14 cellular contexts compared by ENCODE assay signal in genomic region chr2:163753721-163754120, GRCh38. TPM values are rescaled to one million over a fixed set of nuclear protein-coding genes. Genes with fewer than 3 reads are reported as not detected.
DNase-seq lines count a peak whose midpoint lies in the region; ATAC-seq and TF ChIP-seq lines count a peak whose summit lies in the region.
"Had no signal": no experiment of that assay in that cellular context is flagged by ENCODE, and none has a peak within 500 bp of the region (broad histone marks: within the 10 kb centered on the region; RNA-seq: fewer than 3 reads in every experiment).

No MANE protein-coding gene starts in this region.

- no peaks in the 10 kb centered on the region for H3K79me2 ChIP-seq in GM23248 (ENCODE audit: insufficient read depth)

- H3K36me3 Mint-ChIP-seq in osteocyte (ENCODE audit: unreplicated experiment) = no peaks in the 10 kb centered on the region
- H3K36me3 Mint-ChIP-seq in activated T-cell treated with anti-CD3 and anti-CD28 coated beads, Interleukin-2, amount 50 U/mL, for 24 hours (ENCODE audit: low read depth) = no peaks in the 10 kb centered on the region
- H3K36me3 Mint-ChIP-seq: CD14-positive monocyte; CD8-positive, alpha-beta T cell had no signal

- H3K27ac Mint-ChIP-seq in osteocyte (ENCODE audit: unreplicated experiment) = peak overlapping the region; percentile 81
- H3K27ac Mint-ChIP-seq in activated T-cell treated with anti-CD3 and anti-CD28 coated beads, Interleukin-2, amount 50 U/mL, for 24 hours = no peak overlapping the region
- H3K27ac Mint-ChIP-seq: CD14-positive monocyte; CD8-positive, alpha-beta T cell; HFFc6 had no signal

- WGBS in GM23248 (ENCODE audit: low coverage in 1 of 2, low lambda C conversion rate in 2 of 2, missing lambda C conversion rate in 2 of 2), 2 experiments = 13 to 16% methylated on average over 2 of the region's 2 CpGs

- H3K4me2 ChIP-seq in GM23248 (ENCODE audit: unreplicated experiment) = peak overlapping the region; percentile 23
- H3K4me2 ChIP-seq: A549 had no signal

- no peak overlapping the region for H3K4me3 ChIP-seq in GM23248
- no peak overlapping the region for H3K4me3 ChIP-seq in adipocyte (ENCODE audit: low read length)
- no peak overlapping the region for H3K4me3 ChIP-seq in fibroblast of pulmonary artery (replicated peaks; ENCODE audit: low read depth, low read length)
- H3K4me3 ChIP-seq: A549 had no signal

- no peak for ATAC-seq in GM18909 (IDR thresholded peaks at IDR 0.05; ENCODE audit: poor library complexity, unreplicated experiment)
- ATAC-seq: A549; CD8-positive, alpha-beta T cell had no signal

- peaks cover 37% of the 10 kb centered on the region for H3K4me1 Mint-ChIP-seq in osteocyte (ENCODE audit: unreplicated experiment)
- H3K4me1 Mint-ChIP-seq in activated T-cell treated with anti-CD3 and anti-CD28 coated beads, Interleukin-2, amount 50 U/mL, for 24 hours (ENCODE audit: low read depth) = no peaks in the 10 kb centered on the region
- H3K4me1 Mint-ChIP-seq: CD14-positive monocyte had no signal

- H3K4me3 Mint-ChIP-seq in osteocyte (ENCODE audit: unreplicated experiment) = no peak overlapping the region
- no peak overlapping the region for H3K4me3 Mint-ChIP-seq in activated T-cell treated with anti-CD3 and anti-CD28 coated beads, Interleukin-2, amount 50 U/mL, for 24 hours
- H3K4me3 Mint-ChIP-seq: CD14-positive monocyte; CD8-positive, alpha-beta T cell; HFFc6 had no signal

- H3K36me3 ChIP-seq in GM23248 (ENCODE audit: low read depth) (no peaks in the 10 kb centered on the region), adipocyte (ENCODE audit: control insufficient read depth, insufficient read depth, low read length, severe bottlenecking) (no peaks in the 10 kb centered on the region)

- H3K27me3 ChIP-seq in GM23248 (replicated peaks; ENCODE audit: insufficient read depth) = no peaks in the 10 kb centered on the region
- no peaks in the 10 kb centered on the region for H3K27me3 ChIP-seq in adipocyte (replicated peaks; ENCODE audit: control insufficient read depth, insufficient read depth, low read length)

- in situ Hi-C loops in GM23248 (cut with MboI) = no loop called here

- H3F3A ChIP-seq in GM23248 (ENCODE audit: insufficient read depth) = no peaks in the 10 kb centered on the region

- no peaks in the 10 kb centered on the region for H4K20me1 ChIP-seq in GM23248 (ENCODE audit: insufficient read depth)

- H3K4me1 ChIP-seq in GM23248 (ENCODE audit: insufficient read depth) = peaks cover 11% of the 10 kb centered on the region; the same call in 1 of the 2 replicates
- H3K4me1 ChIP-seq in adipocyte (ENCODE audit: control insufficient read depth, insufficient read depth, low read length) = no peaks in the 10 kb centered on the region
- H3K4me1 ChIP-seq: A549 had no signal

- H2AFZ ChIP-seq in GM23248 = peak overlapping the region; percentile 47

- DNase-seq in GM23248 (peak; percentile 15), adipocyte (ENCODE audit: low read depth) (peak; percentile 18), fibroblast of pulmonary artery (ENCODE audit: low read depth) (peak; percentile 25), osteocyte (ENCODE audit: extremely low spot score, unreplicated experiment) (no peak), germinal center (ENCODE audit: low spot score) (no peak)
- no peak for DNase-seq in activated T-cell treated with anti-CD3 and anti-CD28 coated beads, Interleukin-2, amount 50 U/mL, for 24 hours
- DNase-seq: CD8-positive, alpha-beta T cell; DMS53; HCEC 1CT; HFFc6 had no signal

- no peaks in the 10 kb centered on the region for H3K27me3 Mint-ChIP-seq in osteocyte (ENCODE audit: unreplicated experiment)
- no peaks in the 10 kb centered on the region for H3K27me3 Mint-ChIP-seq in activated T-cell treated with anti-CD3 and anti-CD28 coated beads, Interleukin-2, amount 50 U/mL, for 24 hours

- TF ChIP-seq CTCF in fibroblast of pulmonary artery (IDR thresholded peaks at IDR 0.05; ENCODE audit: low read length, missing control alignments) (no peak), osteocyte (IDR thresholded peaks at IDR 0.05) (no peak)

- 0 out of 2 replicates have a peak, but pooled peaks cover 6% of the 10 kb centered on the region for H3K9me2 ChIP-seq in GM23248 (ENCODE audit: insufficient read depth)

- no peak overlapping the region for H3K27ac ChIP-seq in GM23248
- H3K27ac ChIP-seq: A549, HL-60 had no signal

- no peak overlapping the region for H3K9ac ChIP-seq in GM23248
- no peak overlapping the region for H3K9ac ChIP-seq in adipocyte (ENCODE audit: low read length)

- H3K9me3 Mint-ChIP-seq in osteocyte (ENCODE audit: unreplicated experiment) = no peaks in the 10 kb centered on the region
- peaks cover 4% of the 10 kb centered on the region for H3K9me3 Mint-ChIP-seq in activated T-cell treated with anti-CD3 and anti-CD28 coated beads, Interleukin-2, amount 50 U/mL, for 24 hours
- H3K9me3 Mint-ChIP-seq: CD8-positive, alpha-beta T cell; HFFc6 had no signal

- no peaks in the 10 kb centered on the region for H3K9me3 ChIP-seq in GM23248 (ENCODE audit: low read depth)
- no peaks in the 10 kb centered on the region for H3K9me3 ChIP-seq in adipocyte (ENCODE audit: control insufficient read depth, low read length)
- H3K9me3 ChIP-seq: A549 had no signal

RNA-seq across cellular contexts. Expression of gene FIGN, which starts 17.9 kb away (rescaled TPM):
- 0.51 and 0.76 TPM in 2 replicates for total RNA-seq in GM23248 (2014; rRNA removed; shearing (Covaris generic))
- 1.8 and 2.6 TPM in 2 replicates for polyA plus RNA-seq in GM23248 (2016; fragmentation: Nextera tagmentation; extraction: Ambion mirVana)
- total RNA-seq in osteocyte = 35.3 and 37.7 TPM in 2 replicates
- total RNA-seq: CD8-positive, alpha-beta T cell had no signal
- polyA plus RNA-seq: CD14-positive monocyte had no signal

Comparison
In these comparisons a context has a peak if more than half of its experiments do, and no peak if none do; other contexts are left out.
1. DNase-seq: peak in GM23248 (single experiment), adipocyte (single experiment) and fibroblast of pulmonary artery (single experiment); none in osteocyte (single experiment), activated T-cell treated with anti-CD3 and anti-CD28 coated beads, Interleukin-2, amount 50 U/mL, for 24 hours (single experiment) and germinal center (single experiment).
2. RNA of gene FIGN, which starts 17.9 kb away (total RNA-seq): 35.3 to 37.7 TPM in osteocyte; 0.51 to 0.76 TPM in GM23248; every median in the first group is over 10 times any median in the second.